14 cellular contexts compared by ENCODE assay signal in genomic region chr20:44586986-44587980, GRCh38. TPM values are rescaled to one million over a fixed set of nuclear protein-coding genes. Genes with fewer than 3 reads are reported as not detected.
DNase-seq lines count a peak whose midpoint lies in the region; ATAC-seq, FAIRE-seq and TF ChIP-seq lines count a peak whose summit lies in the region.
"Had no signal": no experiment of that assay in that cellular context is flagged by ENCODE, and none has a peak within 500 bp of the region (broad histone marks: within the 10 kb centered on the region; RNA-seq: fewer than 3 reads in every experiment).

No MANE protein-coding gene starts in this region.

- H4K20me1 ChIP-seq in astrocyte (ENCODE audit: insufficient read depth, low read length): no peaks in the 10 kb centered on the region

- POLR2A ChIA-PET in CD4-positive, alpha-beta T cell (lab: Charles Lee): no interaction called here

- peaks cover 14% of the 10 kb centered on the region for H3K36me3 Mint-ChIP-seq in astrocyte (ENCODE audit: low read depth, unreplicated experiment)
- no peaks in the 10 kb centered on the region for H3K36me3 Mint-ChIP-seq in CD4-positive, alpha-beta T cell (ENCODE audit: low read depth)
- H3K36me3 Mint-ChIP-seq: CD4-positive, CD25-positive, alpha-beta regulatory T cell had no signal

- no peak overlapping the region for H3K4me2 ChIP-seq in astrocyte (ENCODE audit: low read length)

- TF ChIP-seq CTCF in astrocyte (IDR thresholded peaks at IDR 0.05; ENCODE audit: insufficient read depth, low read depth, low read length): no peak
- TF ChIP-seq CTCF in omental fat pad (IDR thresholded peaks at IDR 0.05): no peak
- TF ChIP-seq CTCF in CD4-positive, alpha-beta T cell (IDR thresholded peaks at IDR 0.05): no peak

- no peaks in the 10 kb centered on the region for H3K27me3 ChIP-seq in astrocyte (ENCODE audit: insufficient read depth, low read length)
- no peaks in the 10 kb centered on the region for H3K27me3 ChIP-seq in CD4-positive, alpha-beta T cell (ENCODE audit: control insufficient read depth, insufficient read depth, low read length)

- no peaks in the 10 kb centered on the region for H3K9me3 ChIP-seq in astrocyte (ENCODE audit: insufficient read depth, low read depth, low read length)
- no peaks in the 10 kb centered on the region for H3K9me3 ChIP-seq in CD4-positive, alpha-beta T cell (ENCODE audit: control insufficient read depth, low read length)

- H3K27ac ChIP-seq in astrocyte (ENCODE audit: low read depth, low read length): no peak overlapping the region
- H3K27ac ChIP-seq in CD4-positive, alpha-beta T cell (ENCODE audit: low read depth, low read length): no peak overlapping the region

- no peak overlapping the region for H2AFZ ChIP-seq in astrocyte (ENCODE audit: low read depth, low read length)

- no peaks in the 10 kb centered on the region for H3K9me3 Mint-ChIP-seq in astrocyte (ENCODE audit: unreplicated experiment)
- no peaks in the 10 kb centered on the region for H3K9me3 Mint-ChIP-seq in CD4-positive, alpha-beta T cell
- H3K9me3 Mint-ChIP-seq: CD4-positive, CD25-positive, alpha-beta regulatory T cell had no signal

- H3K4me1 Mint-ChIP-seq in astrocyte (ENCODE audit: low read depth, unreplicated experiment): peaks cover 24% of the 10 kb centered on the region
- no peaks in the 10 kb centered on the region for H3K4me1 Mint-ChIP-seq in CD4-positive, alpha-beta T cell (ENCODE audit: low read depth)
- H3K4me1 Mint-ChIP-seq: CD4-positive, CD25-positive, alpha-beta regulatory T cell had no signal

- no peak overlapping the region for H3K27ac Mint-ChIP-seq in astrocyte (ENCODE audit: unreplicated experiment)
- H3K27ac Mint-ChIP-seq in CD4-positive, alpha-beta T cell: no peak overlapping the region
- H3K27ac Mint-ChIP-seq: CD4-positive, CD25-positive, alpha-beta regulatory T cell had no signal

- peak; percentile 17 for DNase-seq in DMS79 treated with DMSO at 0.1 percent for 48 hours (lab: John Stamatoyannopoulos, UW)
- peak; percentile 39 for DNase-seq in MV-4-11 (lab: John Stamatoyannopoulos, UW)
- peak; percentile 33 for DNase-seq in astrocyte (ENCODE audit: low read depth)
- no peak for DNase-seq in omental fat pad (ENCODE audit: low spot score)
- no peak for DNase-seq in CD4-positive, alpha-beta T cell
- DNase-seq in KG1 (lab: John Stamatoyannopoulos, UW): no peak
- no peak for DNase-seq in kidney glomerular epithelial cell (lab: John Stamatoyannopoulos, UW)
- DNase-seq: activated CD8-positive, alpha-beta memory T cell treated with anti-CD3 and anti-CD28 coated beads for 24 hours; activated naive CD4-positive, alpha-beta T cell treated with anti-CD3 and anti-CD28 coated beads, Interleukin-2, amount 50 U/mL, for 16 hours; CD4-positive, CD25-positive, alpha-beta regulatory T cell; NCI-H1048; stimulated activated CD4-positive, alpha-beta T cell treated with anti-CD3 and anti-CD28 coated beads, Interleukin-12 subunit alpha, Interleukin-12 subunit beta, amount 100 ng/mL, for 4 hours had no signal

- intact Hi-C loops in CD4-positive, alpha-beta T cell (cut with DNase I, micrococcal nuclease): no loop called here

- peaks cover 5% of the 10 kb centered on the region for H3K79me2 ChIP-seq in astrocyte (ENCODE audit: insufficient read depth, low read length)

- CTCF ChIA-PET in CD4-positive, alpha-beta T cell (lab: Charles Lee): no interaction called here

- H3K4me3 Mint-ChIP-seq in astrocyte (ENCODE audit: unreplicated experiment): no peak overlapping the region
- no peak overlapping the region for H3K4me3 Mint-ChIP-seq in CD4-positive, alpha-beta T cell
- H3K4me3 Mint-ChIP-seq: CD4-positive, CD25-positive, alpha-beta regulatory T cell had no signal

- peaks cover 16% of the 10 kb centered on the region for H3K4me1 ChIP-seq in astrocyte (ENCODE audit: insufficient read depth, low read length)

- no peak overlapping the region for H3K9ac ChIP-seq in astrocyte (ENCODE audit: low read length)

- H3K36me3 ChIP-seq in astrocyte (ENCODE audit: insufficient read depth, low read length): no peaks in the 10 kb centered on the region

- H3K4me3 ChIP-seq in astrocyte (ENCODE audit: insufficient read depth, low read depth, low read length): no peak overlapping the region

- FAIRE-seq in astrocyte (lab: Jason Lieb, UNC): no peak
- FAIRE-seq: keratinocyte had no signal

- no peaks in the 10 kb centered on the region for H3K27me3 Mint-ChIP-seq in astrocyte (ENCODE audit: low read depth, unreplicated experiment)
- no peaks in the 10 kb centered on the region for H3K27me3 Mint-ChIP-seq in CD4-positive, alpha-beta T cell
- H3K27me3 Mint-ChIP-seq: CD4-positive, CD25-positive, alpha-beta regulatory T cell had no signal

- ATAC-seq in omental fat pad (ENCODE audit: low FRiP score) (peak; percentile 17), HG03378 (IDR thresholded peaks at IDR 0.05; ENCODE audit: unreplicated experiment) (no peak)
- ATAC-seq in CD4-positive, alpha-beta T cell (ENCODE audit: poor library complexity): no peak

RNA-seq across cellular contexts. Expression of gene PKIG, which starts 4.9 kb away (rescaled TPM):
- total RNA-seq in astrocyte (27.8 and 30.1 TPM in 2 replicates), omental fat pad (100 to 1,000 TPM in 3 of 4 donors, 10 to 100 TPM in 1; 90.8 to 133 (median 118) TPM)
- total RNA-seq in CD4-positive, alpha-beta T cell: 1 to 10 TPM; 1.7 to 2.4 TPM

Comparison
In these comparisons a context has a peak if more than half of its experiments do, and no peak if none do; other contexts are left out.
1. DNase-seq: peak in DMS79 treated with DMSO at 0.1 percent for 48 hours (single experiment), MV-4-11 (single experiment) and astrocyte (single experiment); none in omental fat pad (single experiment), CD4-positive, alpha-beta T cell (0 of 10), KG1 (single experiment) and kidney glomerular epithelial cell (single experiment).